1 cellular context compared by ENCODE assay signal in genomic region chr1:244391761-244392160, GRCh38.
TF ChIP-seq lines count a peak whose summit lies in the region.

No MANE protein-coding gene starts in this region.

TF ChIP-seq in SK-N-SH treated with all-trans-retinoic acid at 6 μM for 48 hours, 23 proteins besides CTCF, POLR2A, EP300 and RAD21 (continued from another document):
- no peak for TF ChIP-seq ZNF565 (CRISPR knock-in tag; conservative IDR thresholded peaks at IDR 0.05; ENCODE audit: low read depth)
- TF ChIP-seq BACH2 (CRISPR knock-in tag; IDR thresholded peaks at IDR 0.05; ENCODE audit: borderline replicate concordance), result no peak
- no peak for TF ChIP-seq ZNF8 (CRISPR knock-in tag; IDR thresholded peaks at IDR 0.05)
- no peak for TF ChIP-seq ZC3H10 (CRISPR knock-in tag; IDR thresholded peaks at IDR 0.05)
- no peak for TF ChIP-seq RARB (CRISPR knock-in tag; IDR thresholded peaks at IDR 0.05)
- TF ChIP-seq ESRRG (CRISPR knock-in tag; IDR thresholded peaks at IDR 0.05), result no peak
- no peak for TF ChIP-seq OSR1 (CRISPR knock-in tag; IDR thresholded peaks at IDR 0.05)
- no peak for TF ChIP-seq CREB5 (CRISPR knock-in tag; IDR thresholded peaks at IDR 0.05; ENCODE audit: low read depth)
